In the genomic region with DNA sequence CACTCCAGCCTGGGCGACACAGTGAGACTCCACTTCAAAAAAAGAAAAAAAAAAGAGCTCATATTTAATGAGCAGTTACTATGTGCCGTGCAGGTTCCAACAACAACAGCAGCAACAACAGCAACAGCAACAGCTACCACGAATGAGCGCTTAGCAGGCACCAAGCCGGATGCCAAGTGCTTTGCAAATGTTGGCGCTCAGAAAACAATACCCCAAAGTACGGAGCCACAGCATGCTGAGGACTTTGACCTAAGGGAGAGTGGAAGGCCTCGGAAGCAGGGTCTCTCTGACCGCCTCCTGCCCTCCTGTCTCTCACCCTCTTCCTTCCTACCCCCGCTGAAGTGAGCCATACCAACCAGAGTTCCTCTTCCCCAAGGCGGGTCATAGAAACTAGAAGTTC, we compare ENCODE assay signal across 27 cellular contexts.
"Had no signal": no experiment of that assay in that cellular context is flagged by ENCODE, and none has a peak within 500 bp of the region (broad histone marks: within the 10 kb centered on the region; RNA-seq: fewer than 3 reads in every experiment).

No MANE protein-coding gene starts in this region.

- H3K9me3 ChIP-seq: gastroesophageal sphincter, heart left ventricle, neutrophil, right atrium auricular region, spleen, thoracic aorta, tibial nerve, upper lobe of left lung had no signal

- FAIRE-seq: colon, kidney, urothelium cell line had no signal

- H2AFZ ChIP-seq: hepatocyte, parathyroid adenoma had no signal

- H3K27me3 Mint-ChIP-seq: stimulated activated naive CD8-positive, alpha-beta T cell treated with anti-CD3 and anti-CD28 coated beads, Interleukin-15, Interleukin-2, amounts not matched to agents 100 ng/mL and 50 ng/mL, for 24 hours had no signal

- H3K9me3 Mint-ChIP-seq: memory B cell; natural killer cell; stimulated activated naive B cell treated with anti-CD40 and anti-IgM and Interleukin-4, amounts not matched to agents 10 μg/mL and 1 μg/mL and 100 μg/mL, for 72 hours; stimulated activated naive CD8-positive, alpha-beta T cell treated with anti-CD3 and anti-CD28 coated beads, Interleukin-15, Interleukin-2, amounts not matched to agents 100 ng/mL and 50 ng/mL, for 24 hours had no signal

- H3K36me3 ChIP-seq: neutrophil, right atrium auricular region, upper lobe of left lung had no signal

- H3K79me2 ChIP-seq: hepatocyte, parathyroid adenoma had no signal

- H3K4me2 ChIP-seq: hepatocyte had no signal

- H3K27ac ChIP-seq: epithelial cell of prostate, gastroesophageal sphincter, heart left ventricle, hepatocyte, neutrophil, parathyroid adenoma, right atrium auricular region, skin epidermis, spleen, thoracic aorta, tibial nerve, upper lobe of left lung had no signal

- H3K9ac ChIP-seq: parathyroid adenoma had no signal

- H3K27me3 ChIP-seq: dorsolateral prefrontal cortex, gastroesophageal sphincter, heart left ventricle, hepatocyte, right atrium auricular region, tibial nerve, upper lobe of left lung had no signal

- H3K4me3 Mint-ChIP-seq: memory B cell; natural killer cell; stimulated activated naive B cell treated with anti-CD40 and anti-IgM and Interleukin-4, amounts not matched to agents 10 μg/mL and 1 μg/mL and 100 μg/mL, for 72 hours; stimulated activated naive CD8-positive, alpha-beta T cell treated with anti-CD3 and anti-CD28 coated beads, Interleukin-15, Interleukin-2, amounts not matched to agents 100 ng/mL and 50 ng/mL, for 24 hours had no signal

- H3K4me3 ChIP-seq: dorsolateral prefrontal cortex, gastroesophageal sphincter, heart left ventricle, hepatocyte, lung, right atrium auricular region, skin epidermis, spleen, thoracic aorta, tibial nerve, upper lobe of left lung had no signal

- ATAC-seq: esophagus mucosa; gastroesophageal sphincter; heart left ventricle; left lobe of liver; natural killer cell; stimulated activated naive B cell treated with anti-CD40 and anti-IgM and Interleukin-4, amounts not matched to agents 10 μg/mL and 1 μg/mL and 100 μg/mL, for 72 hours had no signal

- DNase-seq: effector CD4-positive, alpha-beta T cell; foreskin fibroblast; kidney; natural killer cell; spleen; stimulated activated CD4-positive, alpha-beta T cell treated with anti-CD3 and anti-CD28 coated beads, Interleukin-4, amount 100 ng/mL, for 4 hours; stimulated activated naive B cell treated with anti-CD40 and anti-IgM and Interleukin-4, amounts not matched to agents 10 μg/mL and 1 μg/mL and 100 μg/mL, for 72 hours; upper lobe of left lung had no signal

- H3K36me3 Mint-ChIP-seq: natural killer cell had no signal

- H3K27ac Mint-ChIP-seq: memory B cell; natural killer cell; progenitor cell of endocrine pancreas; stimulated activated naive B cell treated with anti-CD40 and anti-IgM and Interleukin-4, amounts not matched to agents 10 μg/mL and 1 μg/mL and 100 μg/mL, for 72 hours; stimulated activated naive CD8-positive, alpha-beta T cell treated with anti-CD3 and anti-CD28 coated beads, Interleukin-15, Interleukin-2, amounts not matched to agents 100 ng/mL and 50 ng/mL, for 24 hours had no signal

- H3K4me1 ChIP-seq: gastroesophageal sphincter, heart left ventricle, parathyroid adenoma, right atrium auricular region, tibial nerve had no signal
